In the genomic region with DNA sequence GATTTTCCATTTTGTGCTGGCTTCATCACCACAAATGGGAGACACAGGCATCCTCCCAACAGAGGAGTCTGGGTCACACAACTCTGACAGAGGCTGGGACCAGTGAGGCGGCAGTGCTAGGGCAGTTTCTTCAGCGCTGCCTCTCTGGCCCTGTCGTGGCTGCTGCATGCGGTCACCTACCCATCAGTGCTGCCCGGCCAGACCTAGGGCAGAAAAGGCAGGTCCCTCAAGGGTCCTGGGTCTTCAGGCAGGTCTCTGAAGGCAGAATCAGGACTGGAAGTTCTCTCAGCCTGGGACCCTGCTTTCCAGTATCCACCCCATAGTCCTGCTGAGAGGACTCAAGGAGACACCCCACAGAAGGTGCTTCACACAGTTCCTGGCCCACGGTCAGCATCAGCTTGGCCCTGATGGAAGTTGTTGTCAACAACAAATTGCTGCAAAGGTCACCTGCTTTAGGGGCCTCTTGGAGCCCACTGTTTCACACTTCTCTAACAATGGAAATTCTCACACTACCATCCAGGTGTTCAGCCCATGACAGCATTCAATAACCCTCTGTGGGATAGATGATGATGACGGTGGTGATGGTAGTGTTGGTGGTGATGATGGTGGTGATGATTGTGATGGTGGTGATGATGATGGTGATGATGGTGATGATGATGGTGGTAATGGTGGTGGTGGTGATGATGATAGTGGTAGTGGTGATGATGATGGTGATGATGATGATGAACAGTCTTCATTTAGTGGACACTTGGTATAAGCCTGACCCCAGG, we compare ENCODE assay signal across 16 cellular contexts.
A peak's percentile ranks its signal among the peaks of the same experiment; 100 is the strongest.
DNase-seq lines count a peak whose midpoint lies in the region; ATAC-seq and TF ChIP-seq lines count a peak whose summit lies in the region.
"Had no signal": no experiment of that assay in that cellular context is flagged by ENCODE, and none has a peak within 500 bp of the region (broad histone marks: within the 10 kb centered on the region; RNA-seq: fewer than 3 reads in every experiment).

No MANE protein-coding gene starts in this region.

- H3K4me3 ChIP-seq in BE2C (ENCODE audit: low read depth, low read length) (no peak overlapping the region), RWPE2 (ENCODE audit: severe bottlenecking) (no peak overlapping the region), osteoblast (ENCODE audit: insufficient read depth, low read length) (no peak overlapping the region)

- no peak for ATAC-seq in RWPE2 (ENCODE audit: low read depth)
- no peak for ATAC-seq in GM19397 (IDR thresholded peaks at IDR 0.05; ENCODE audit: unreplicated experiment)
- ATAC-seq in GM21723 (IDR thresholded peaks at IDR 0.05; ENCODE audit: unreplicated experiment): no peak
- ATAC-seq: PC-3 had no signal

- no peak overlapping the region for H3K27ac Mint-ChIP-seq in activated CD4-positive, alpha-beta memory T cell treated with anti-CD3 and anti-CD28 coated beads, Interleukin-2, amount 10 ng/mL, durations not matched to agents 7 days and 5 days
- H3K27ac Mint-ChIP-seq in activated CD4-positive, alpha-beta memory T cell treated with anti-CD3 and anti-CD28 coated beads for 36 hours: no peak overlapping the region

- DNase-seq in activated CD4-positive, alpha-beta memory T cell treated with anti-CD3 and anti-CD28 coated beads, Interleukin-2, amount 10 ng/mL, durations not matched to agents 7 days and 5 days: peak; percentile 9
- DNase-seq in activated CD4-positive, alpha-beta memory T cell treated with anti-CD3 and anti-CD28 coated beads for 36 hours: no peak
- DNase-seq in BE2C: peak; percentile 3
- peak; percentile 33 for DNase-seq in RWPE2 (ENCODE audit: low spot score)
- DNase-seq in osteoblast (ENCODE audit: insufficient read length, low spot score, missing footprints): peak; percentile 80
- DNase-seq in GM13977 (ENCODE audit: low spot score): no peak
- DNase-seq: DMS53, MM.1S, NCI-H1105, NCI-H187, NCI-H446, PC-3 had no signal

- H3K4me1 ChIP-seq in BE2C: peaks cover 47% of the 10 kb centered on the region
- H3K4me1 ChIP-seq in RWPE2 (ENCODE audit: insufficient read depth, poor library complexity, severe bottlenecking): no peaks in the 10 kb centered on the region
- no peaks in the 10 kb centered on the region for H3K4me1 ChIP-seq in osteoblast (ENCODE audit: insufficient read depth, low read length)

- H3K27me3 ChIP-seq in BE2C: no peaks in the 10 kb centered on the region
- H3K27me3 ChIP-seq in RWPE2 (ENCODE audit: insufficient read depth, poor library complexity, severe bottlenecking): no peaks in the 10 kb centered on the region
- no peaks in the 10 kb centered on the region for H3K27me3 ChIP-seq in osteoblast (ENCODE audit: insufficient read depth, low read length)

- TF ChIP-seq CTCF in BE2C (IDR thresholded peaks at IDR 0.05; ENCODE audit: low read depth, low read length) (no peak), RWPE2 (IDR thresholded peaks at IDR 0.05; ENCODE audit: poor library complexity, severe bottlenecking) (no peak), osteoblast (IDR thresholded peaks at IDR 0.05; ENCODE audit: extremely low read depth, low read depth, low read length) (no peak), GM13977 (IDR thresholded peaks at IDR 0.05; ENCODE audit: extremely low read depth, insufficient read depth, missing control alignments) (no peak)

- H3K27ac ChIP-seq in RWPE2 (ENCODE audit: poor library complexity, severe bottlenecking): no peak overlapping the region
- no peak overlapping the region for H3K27ac ChIP-seq in osteoblast (ENCODE audit: low read depth, low read length)
- H3K27ac ChIP-seq: C4-2B, KMS-11 had no signal

- H3K36me3 ChIP-seq in BE2C (no peaks in the 10 kb centered on the region), RWPE2 (ENCODE audit: low read depth) (no peaks in the 10 kb centered on the region), osteoblast (ENCODE audit: insufficient read depth, low read length) (no peaks in the 10 kb centered on the region)

- H4K20me1 ChIP-seq in osteoblast (ENCODE audit: insufficient read depth, low read length): no peaks in the 10 kb centered on the region

- H3K36me3 Mint-ChIP-seq in activated CD4-positive, alpha-beta memory T cell treated with anti-CD3 and anti-CD28 coated beads, Interleukin-2, amount 10 ng/mL, durations not matched to agents 7 days and 5 days (ENCODE audit: low read depth): no peaks in the 10 kb centered on the region
- no peaks in the 10 kb centered on the region for H3K36me3 Mint-ChIP-seq in activated CD4-positive, alpha-beta memory T cell treated with anti-CD3 and anti-CD28 coated beads for 36 hours

- H3K4me2 ChIP-seq in osteoblast (ENCODE audit: insufficient read depth, low read length): no peak overlapping the region
- H3K4me2 ChIP-seq: KMS-11 had no signal

- H3K79me2 ChIP-seq in osteoblast (ENCODE audit: insufficient read depth, low read length): no peaks in the 10 kb centered on the region

- H2AFZ ChIP-seq in osteoblast (ENCODE audit: low read length): no peak overlapping the region

- in situ Hi-C loops in GM13977 (cut with MboI; ENCODE audit: low pct_unique_long_range_greater_than_20kb, low sequenced_read_pairs, unreplicated experiment): no loop called here

- CTCF ChIA-PET in activated CD4-positive, alpha-beta memory T cell treated with anti-CD3 and anti-CD28 coated beads, Interleukin-2, amount 10 ng/mL, durations not matched to agents 7 days and 5 days (lab: Charles Lee): no interaction called here
- CTCF ChIA-PET in activated CD4-positive, alpha-beta memory T cell treated with anti-CD3 and anti-CD28 coated beads for 36 hours (lab: Charles Lee): no interaction called here

- H3K4me1 Mint-ChIP-seq in activated CD4-positive, alpha-beta memory T cell treated with anti-CD3 and anti-CD28 coated beads, Interleukin-2, amount 10 ng/mL, durations not matched to agents 7 days and 5 days: no peaks in the 10 kb centered on the region
- no peaks in the 10 kb centered on the region for H3K4me1 Mint-ChIP-seq in activated CD4-positive, alpha-beta memory T cell treated with anti-CD3 and anti-CD28 coated beads for 36 hours (ENCODE audit: low read depth)

- H3K27me3 Mint-ChIP-seq in activated CD4-positive, alpha-beta memory T cell treated with anti-CD3 and anti-CD28 coated beads, Interleukin-2, amount 10 ng/mL, durations not matched to agents 7 days and 5 days: no peaks in the 10 kb centered on the region
- peaks cover 4% of the 10 kb centered on the region for H3K27me3 Mint-ChIP-seq in activated CD4-positive, alpha-beta memory T cell treated with anti-CD3 and anti-CD28 coated beads for 36 hours

- no peak overlapping the region for H3K4me3 Mint-ChIP-seq in activated CD4-positive, alpha-beta memory T cell treated with anti-CD3 and anti-CD28 coated beads, Interleukin-2, amount 10 ng/mL, durations not matched to agents 7 days and 5 days
- H3K4me3 Mint-ChIP-seq in activated CD4-positive, alpha-beta memory T cell treated with anti-CD3 and anti-CD28 coated beads for 36 hours: no peak overlapping the region

- H3K9me3 ChIP-seq in BE2C (no peaks in the 10 kb centered on the region), RWPE2 (ENCODE audit: severe bottlenecking) (no peaks in the 10 kb centered on the region), osteoblast (ENCODE audit: low read depth, low read length) (no peaks in the 10 kb centered on the region)

- POLR2A ChIA-PET in activated CD4-positive, alpha-beta memory T cell treated with anti-CD3 and anti-CD28 coated beads, Interleukin-2, amount 10 ng/mL, durations not matched to agents 7 days and 5 days (lab: Charles Lee): no interaction called here
- POLR2A ChIA-PET in activated CD4-positive, alpha-beta memory T cell treated with anti-CD3 and anti-CD28 coated beads for 36 hours (lab: Charles Lee): no interaction called here

- intact Hi-C loops in activated CD4-positive, alpha-beta memory T cell treated with anti-CD3 and anti-CD28 coated beads for 36 hours (cut with micrococcal nuclease): no loop called here

- H3K9me3 Mint-ChIP-seq in activated CD4-positive, alpha-beta memory T cell treated with anti-CD3 and anti-CD28 coated beads, Interleukin-2, amount 10 ng/mL, durations not matched to agents 7 days and 5 days: no peaks in the 10 kb centered on the region
- H3K9me3 Mint-ChIP-seq in activated CD4-positive, alpha-beta memory T cell treated with anti-CD3 and anti-CD28 coated beads for 36 hours: no peaks in the 10 kb centered on the region

Comparison
In these comparisons a context has a peak if more than half of its experiments do, and no peak if none do; other contexts are left out.
1. DNase-seq: peak in activated CD4-positive, alpha-beta memory T cell treated with anti-CD3 and anti-CD28 coated beads, Interleukin-2, amount 10 ng/mL, durations not matched to agents 7 days and 5 days (single experiment), BE2C (single experiment), RWPE2 (single experiment) and osteoblast (single experiment); none in activated CD4-positive, alpha-beta memory T cell treated with anti-CD3 and anti-CD28 coated beads for 36 hours (single experiment) and GM13977 (single experiment).